ENCODE assay signal across 18 cellular contexts in the genomic region with DNA sequence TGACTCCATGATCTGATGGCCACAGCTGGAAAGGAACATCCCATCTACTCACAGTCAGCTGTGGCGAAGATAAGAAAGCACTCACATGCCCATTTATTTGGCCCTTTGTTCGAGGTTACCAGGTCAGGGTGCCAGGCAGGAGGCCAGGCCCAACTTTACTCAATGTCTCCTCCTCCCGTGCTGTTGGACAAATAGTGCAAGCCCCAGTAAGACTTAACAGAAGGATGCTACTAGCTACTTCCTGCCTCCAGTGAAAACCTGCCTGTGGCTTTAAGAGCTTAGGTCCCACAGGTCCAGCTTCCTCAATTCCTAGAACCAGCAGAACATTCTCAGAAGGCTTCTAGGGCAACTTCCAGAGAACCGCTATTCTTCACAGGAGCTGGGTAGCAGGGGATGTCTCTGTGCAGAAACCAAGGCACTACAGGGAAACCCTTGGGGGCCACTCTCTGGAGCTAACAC. TPM values are rescaled to one million over a fixed set of nuclear protein-coding genes. Genes with fewer than 3 reads are reported as not detected.
DNase-seq lines count a peak whose midpoint lies in the region; ATAC-seq and TF ChIP-seq lines count a peak whose summit lies in the region.
"Had no signal": no experiment of that assay in that cellular context is flagged by ENCODE, and none has a peak within 500 bp of the region (broad histone marks: within the 10 kb centered on the region; RNA-seq: fewer than 3 reads in every experiment).

No MANE protein-coding gene starts in this region.

- H3K9me3 Mint-ChIP-seq in activated naive CD8-positive, alpha-beta T cell treated with anti-CD3 and anti-CD28 coated beads for 36 hours = no peaks in the 10 kb centered on the region
- H3K9me3 Mint-ChIP-seq: nephron had no signal

- H3K4me3 ChIP-seq in upper lobe of right lung (no peak overlapping the region), breast epithelium (no peak overlapping the region), esophagus muscularis mucosa (no peak overlapping the region)
- H3K4me3 ChIP-seq: SJCRH30 had no signal

- H3K27me3 ChIP-seq in upper lobe of right lung (no peaks in the 10 kb centered on the region), breast epithelium (no peaks in the 10 kb centered on the region), esophagus muscularis mucosa (no peaks in the 10 kb centered on the region)

- H3K4me1 Mint-ChIP-seq in activated naive CD8-positive, alpha-beta T cell treated with anti-CD3 and anti-CD28 coated beads for 36 hours = peaks cover 11% of the 10 kb centered on the region
- H3K4me1 Mint-ChIP-seq: nephron had no signal

- no peaks in the 10 kb centered on the region for H3K36me3 ChIP-seq in upper lobe of right lung
- H3K36me3 ChIP-seq in breast epithelium = no peaks in the 10 kb centered on the region
- H3K36me3 ChIP-seq in esophagus muscularis mucosa = no peaks in the 10 kb centered on the region
- H3K36me3 ChIP-seq: SJCRH30 had no signal

- no peaks in the 10 kb centered on the region for H3K4me1 ChIP-seq in upper lobe of right lung
- no peaks in the 10 kb centered on the region for H3K4me1 ChIP-seq in breast epithelium
- H3K4me1 ChIP-seq in esophagus muscularis mucosa = no peaks in the 10 kb centered on the region
- H3K4me1 ChIP-seq: SJCRH30 had no signal

- H3K27ac Mint-ChIP-seq in activated naive CD8-positive, alpha-beta T cell treated with anti-CD3 and anti-CD28 coated beads for 36 hours = peak overlapping the region; percentile 31
- H3K27ac Mint-ChIP-seq: nephron had no signal

- no peaks in the 10 kb centered on the region for H3K36me3 Mint-ChIP-seq in activated naive CD8-positive, alpha-beta T cell treated with anti-CD3 and anti-CD28 coated beads for 36 hours

- DNase-seq in Right ventricle myocardium inferior (ENCODE audit: missing footprints) (no peak), cardiac septum (ENCODE audit: low spot score) (no peak), RPMI8226 (peak; percentile 26), upper lobe of right lung (no peak), breast epithelium (ENCODE audit: low spot score in 2 of 2) (no peak), ureter (ENCODE audit: low spot score) (no peak), esophagus muscularis mucosa (ENCODE audit: extremely low spot score) (no peak)
- peak; percentile 21 for DNase-seq in activated naive CD8-positive, alpha-beta T cell treated with anti-CD3 and anti-CD28 coated beads for 36 hours
- DNase-seq: activated CD8-positive, alpha-beta memory T cell treated with anti-CD3 and anti-CD28 coated beads, Interleukin-2, amount 50 U/mL, for 48 hours; amygdala; GDM1; HCEC 1CT; IMR-90; NCI-H1105 treated with DMSO at 0.1 percent for 48 hours; NCI-H2227 treated with DMSO at 0.1 percent for 48 hours; SJCRH30; substantia nigra had no signal

- H3K4me3 Mint-ChIP-seq in activated naive CD8-positive, alpha-beta T cell treated with anti-CD3 and anti-CD28 coated beads for 36 hours = peak overlapping the region; percentile 16
- H3K4me3 Mint-ChIP-seq: nephron had no signal

- intact Hi-C loops in Right ventricle myocardium inferior (cut with DNase I) (no loop called here), cardiac septum (cut with DNase I) (no loop called here), upper lobe of right lung (cut with DNase I) (no loop called here), breast epithelium (cut with DNase I; ENCODE audit: low total_unique reads) (no loop called here), esophagus muscularis mucosa (cut with DNase I) (no loop called here)

- TF ChIP-seq POLR2A in breast epithelium (IDR thresholded peaks at IDR 0.05) (no peak), esophagus muscularis mucosa (IDR thresholded peaks at IDR 0.05; ENCODE audit: low read depth) (no peak)

- WGBS in esophagus muscularis mucosa = 64% methylated on average over 4 of the region's 4 CpGs

- TF ChIP-seq EP300 in esophagus muscularis mucosa (IDR thresholded peaks at IDR 0.05) = no peak

- H3K9me3 ChIP-seq in upper lobe of right lung (no peaks in the 10 kb centered on the region), breast epithelium (no peaks in the 10 kb centered on the region), esophagus muscularis mucosa (no peaks in the 10 kb centered on the region)
- H3K9me3 ChIP-seq: SJCRH30 had no signal

- ATAC-seq in Right ventricle myocardium inferior = peak; percentile 48
- ATAC-seq in upper lobe of right lung = peak; percentile 78

- H3K27ac ChIP-seq in upper lobe of right lung = no peak overlapping the region
- no peak overlapping the region for H3K27ac ChIP-seq in breast epithelium
- H3K27ac ChIP-seq in esophagus muscularis mucosa (replicated peaks in 1 of 4) = no peak overlapping the region
- H3K27ac ChIP-seq: SJCRH30 had no signal

- TF ChIP-seq CTCF in upper lobe of right lung (IDR thresholded peaks at IDR 0.05) (no peak), breast epithelium (IDR thresholded peaks at IDR 0.05) (no peak), esophagus muscularis mucosa (IDR thresholded peaks at IDR 0.05) (no peak)

- peaks cover 3% of the 10 kb centered on the region for H3K27me3 Mint-ChIP-seq in activated naive CD8-positive, alpha-beta T cell treated with anti-CD3 and anti-CD28 coated beads for 36 hours

RNA-seq across cellular contexts. Expression of a gene that starts 12.9 kb away (rescaled TPM):
- 69.8 TPM for total RNA-seq in Right ventricle myocardium inferior
- total RNA-seq in cardiac septum = 49.6 TPM
- 10 to 100 TPM; 10.6 to 14.7 TPM for total RNA-seq in activated naive CD8-positive, alpha-beta T cell treated with anti-CD3 and anti-CD28 coated beads for 36 hours
- total RNA-seq in upper lobe of right lung = 54.2 TPM
- total RNA-seq in breast epithelium = 10 to 100 TPM; 44.2 to 54.1 (median 44.3) TPM
- 49.9 TPM for total RNA-seq in ureter
- total RNA-seq in esophagus muscularis mucosa = 10 to 100 TPM; 32.0 to 57.6 (median 49.7) TPM

RNA-seq across cellular contexts. Expression of a gene that starts 29.4 kb away (rescaled TPM):
- 6.0 TPM for total RNA-seq in Right ventricle myocardium inferior
- 7.5 TPM for total RNA-seq in cardiac septum
- 10 to 100 TPM; 12.1 to 12.6 TPM for total RNA-seq in activated naive CD8-positive, alpha-beta T cell treated with anti-CD3 and anti-CD28 coated beads for 36 hours
- 25.1 TPM for total RNA-seq in upper lobe of right lung
- 10 to 100 TPM; 18.1 to 49.1 (median 28.2) TPM for total RNA-seq in breast epithelium
- 30.4 TPM for total RNA-seq in ureter
- 10 to 100 TPM in 3 of 4 donors, 1 to 10 TPM in 1; 9.6 to 18.0 (median 13.1) TPM for total RNA-seq in esophagus muscularis mucosa

RNA-seq across cellular contexts. Expression of a gene that starts 51.1 kb away (rescaled TPM):
- total RNA-seq in Right ventricle myocardium inferior = 5.9 TPM
- 7.5 TPM for total RNA-seq in cardiac septum
- total RNA-seq in activated naive CD8-positive, alpha-beta T cell treated with anti-CD3 and anti-CD28 coated beads for 36 hours = under 1 TPM; 0.54 to 0.56 TPM
- 6.4 TPM for total RNA-seq in upper lobe of right lung
- 1 to 10 TPM; 5.4 to 7.2 (median 5.9) TPM for total RNA-seq in breast epithelium
- 7.2 TPM for total RNA-seq in ureter
- total RNA-seq in esophagus muscularis mucosa = 10 to 100 TPM in 3 of 4 donors, 1 to 10 TPM in 1; 7.5 to 20.6 (median 16.1) TPM

Comparison
In these comparisons a context has a peak if more than half of its experiments do, and no peak if none do; other contexts are left out.
1. DNase-seq: peak in RPMI8226 (single experiment) and activated naive CD8-positive, alpha-beta T cell treated with anti-CD3 and anti-CD28 coated beads for 36 hours (single experiment); none in Right ventricle myocardium inferior (single experiment), cardiac septum (single experiment), upper lobe of right lung (single experiment), breast epithelium (0 of 2), ureter (single experiment) and esophagus muscularis mucosa (single experiment).